In the genomic region with DNA sequence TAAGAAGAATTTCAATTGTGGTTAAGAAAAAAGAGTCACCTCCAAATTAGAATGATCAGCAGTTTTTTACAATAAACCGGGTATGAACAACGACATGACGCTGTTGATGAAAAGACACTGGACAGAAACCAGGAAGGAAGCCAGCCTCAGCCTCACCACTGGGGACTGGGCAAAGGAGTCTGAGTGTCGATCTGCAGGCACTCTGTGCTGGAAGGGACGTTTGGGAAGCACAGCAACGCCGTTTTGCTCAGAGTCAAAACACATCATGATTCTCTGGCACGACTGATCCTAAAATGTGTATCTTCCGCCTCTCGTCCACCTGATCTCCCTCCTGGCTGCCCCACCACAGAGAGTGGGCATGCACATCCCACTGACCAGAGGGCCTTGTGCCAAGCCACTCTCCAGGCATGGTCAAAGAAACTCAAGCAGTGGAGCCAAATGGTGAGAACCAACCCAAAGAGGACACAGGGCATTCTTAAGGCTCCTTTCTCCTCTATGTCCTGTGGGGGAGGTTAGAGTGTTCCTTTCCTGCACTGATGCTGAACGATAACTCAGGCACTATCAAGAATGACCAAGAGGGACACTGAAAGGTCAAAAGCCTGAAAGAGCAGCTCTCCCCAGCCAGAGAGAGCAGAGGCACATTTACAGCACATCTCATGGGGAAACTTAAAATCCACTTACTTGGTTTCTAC, we compare ENCODE assay signal across 1 cellular context.
TF ChIP-seq lines count a peak whose summit lies in the region.

No MANE protein-coding gene starts in this region.

TF ChIP-seq in WTC11, 78 proteins besides CTCF, POLR2A, EP300 and RAD21:
- TF ChIP-seq, protein P1, sequence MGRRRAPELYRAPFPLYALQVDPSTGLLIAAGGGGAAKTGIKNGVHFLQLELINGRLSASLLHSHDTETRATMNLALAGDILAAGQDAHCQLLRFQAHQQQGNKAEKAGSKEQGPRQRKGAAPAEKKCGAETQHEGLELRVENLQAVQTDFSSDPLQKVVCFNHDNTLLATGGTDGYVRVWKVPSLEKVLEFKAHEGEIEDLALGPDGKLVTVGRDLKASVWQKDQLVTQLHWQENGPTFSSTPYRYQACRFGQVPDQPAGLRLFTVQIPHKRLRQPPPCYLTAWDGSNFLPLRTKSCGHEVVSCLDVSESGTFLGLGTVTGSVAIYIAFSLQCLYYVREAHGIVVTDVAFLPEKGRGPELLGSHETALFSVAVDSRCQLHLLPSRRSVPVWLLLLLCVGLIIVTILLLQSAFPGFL (CRISPR knock-in tag; IDR thresholded peaks at IDR 0.05; ENCODE audit: borderline replicate concordance), result no peak
- TF ChIP-seq JAZF1 (CRISPR knock-in tag; IDR thresholded peaks at IDR 0.05) (no peak), FOXP1 (CRISPR knock-in tag; IDR thresholded peaks at IDR 0.05; ENCODE audit: borderline replicate concordance) (no peak), PRDM15 (CRISPR knock-in tag; IDR thresholded peaks at IDR 0.05) (no peak), HMGA2 (CRISPR knock-in tag; IDR thresholded peaks at IDR 0.05) (no peak), FOXJ3 (CRISPR knock-in tag; IDR thresholded peaks at IDR 0.05; ENCODE audit: borderline replicate concordance) (no peak), SMAD4 (CRISPR knock-in tag; IDR thresholded peaks at IDR 0.05) (no peak), RELA (CRISPR knock-in tag; IDR thresholded peaks at IDR 0.05; ENCODE audit: borderline replicate concordance) (no peak), ZNF416 (CRISPR knock-in tag; IDR thresholded peaks at IDR 0.05) (no peak), ZNF121 (CRISPR knock-in tag; IDR thresholded peaks at IDR 0.05) (no peak), ZNF423 (CRISPR knock-in tag; IDR thresholded peaks at IDR 0.05) (no peak), GRHL2 (CRISPR knock-in tag; IDR thresholded peaks at IDR 0.05; ENCODE audit: insufficient replicate concordance, severe bottlenecking) (no peak)
- TF ChIP-seq, protein P2, sequence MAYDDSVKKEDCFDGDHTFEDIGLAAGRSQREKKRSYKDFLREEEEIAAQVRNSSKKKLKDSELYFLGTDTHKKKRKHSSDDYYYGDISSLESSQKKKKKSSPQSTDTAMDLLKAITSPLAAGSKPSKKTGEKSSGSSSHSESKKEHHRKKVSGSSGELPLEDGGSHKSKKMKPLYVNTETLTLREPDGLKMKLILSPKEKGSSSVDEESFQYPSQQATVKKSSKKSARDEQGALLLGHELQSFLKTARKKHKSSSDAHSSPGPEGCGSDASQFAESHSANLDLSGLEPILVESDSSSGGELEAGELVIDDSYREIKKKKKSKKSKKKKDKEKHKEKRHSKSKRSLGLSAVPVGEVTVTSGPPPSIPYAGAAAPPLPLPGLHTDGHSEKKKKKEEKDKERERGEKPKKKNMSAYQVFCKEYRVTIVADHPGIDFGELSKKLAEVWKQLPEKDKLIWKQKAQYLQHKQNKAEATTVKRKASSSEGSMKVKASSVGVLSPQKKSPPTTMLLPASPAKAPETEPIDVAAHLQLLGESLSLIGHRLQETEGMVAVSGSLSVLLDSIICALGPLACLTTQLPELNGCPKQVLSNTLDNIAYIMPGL (CRISPR knock-in tag; IDR thresholded peaks at IDR 0.05), result no peak
- TF ChIP-seq, protein P3, sequence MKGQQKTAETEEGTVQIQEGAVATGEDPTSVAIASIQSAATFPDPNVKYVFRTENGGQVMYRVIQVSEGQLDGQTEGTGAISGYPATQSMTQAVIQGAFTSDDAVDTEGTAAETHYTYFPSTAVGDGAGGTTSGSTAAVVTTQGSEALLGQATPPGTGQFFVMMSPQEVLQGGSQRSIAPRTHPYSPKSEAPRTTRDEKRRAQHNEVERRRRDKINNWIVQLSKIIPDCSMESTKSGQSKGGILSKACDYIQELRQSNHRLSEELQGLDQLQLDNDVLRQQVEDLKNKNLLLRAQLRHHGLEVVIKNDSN (CRISPR knock-in tag; IDR thresholded peaks at IDR 0.05), result no peak
